ENCODE assay signal across 32 cellular contexts in genomic region chr16:61879-62281, GRCh38.
"Had no signal": no experiment of that assay in that cellular context is flagged by ENCODE, and none has a peak within 500 bp of the region (broad histone marks: within the 10 kb centered on the region; RNA-seq: fewer than 3 reads in every experiment).

No MANE protein-coding gene starts in this region.

- H3K9me3 ChIP-seq: Peyer's patch, SJCRH30 had no signal

- H3K9ac ChIP-seq: KMS-11 had no signal

- DNase-seq: activated CD4-positive, alpha-beta T cell treated with anti-CD3 and anti-CD28 coated beads, Interleukin-2, amount 10 ng/mL, durations not matched to agents 24 days and 14 days; activated CD4-positive, alpha-beta T cell treated with anti-CD3 and anti-CD28 coated beads, Interleukin-2, amount 50 U/mL, for 4 hours; activated CD8-positive, alpha-beta T cell treated with anti-CD3 and anti-CD28 coated beads for 36 hours; activated effector memory CD4-positive, alpha-beta T cell treated with anti-CD3 and anti-CD28 coated beads, Interleukin-2, amount 50 U/mL, for 16 hours; activated naive CD4-positive, alpha-beta T cell; activated naive CD4-positive, alpha-beta T cell treated with anti-CD3 and anti-CD28 coated beads, Interleukin-2, amount 50 U/mL, for 16 hours; activated naive CD8-positive, alpha-beta T cell treated with anti-CD3 and anti-CD28 coated beads for 36 hours; activated T-cell treated with anti-CD3 and anti-CD28 coated beads, Interleukin-2, amount 50 U/mL, for 1 hour; activated T-cell treated with anti-CD3 and anti-CD28 coated beads, Interleukin-2, amount 50 U/mL, for 72 hours; amniotic stem cell; brain microvascular endothelial cell; central memory CD4-positive, alpha-beta T cell; MM.1S; MV-4-11; NCI-H1092; NCI-H146; NCI-H187; NCI-H2029 treated with DMSO at 0.1 percent for 48 hours; NCI-H2107; NCI-H2171; NCI-H510A; NCI-H526; NCI-H748 treated with DMSO at 0.1 percent for 48 hours; NK-92 treated with Interleukin-12 subunit alpha and Interleukin-12 subunit beta, amount 100 ng/mL, for 24 hours; PC-3; RPMI8226; SJCRH30 had no signal

- ATAC-seq: activated CD8-positive, alpha-beta T cell treated with anti-CD3 and anti-CD28 coated beads for 36 hours; activated T-cell treated with anti-CD3 and anti-CD28 coated beads, Interleukin-2, amount 50 U/mL, for 72 hours; activated T-helper 17 cell treated with anti-CD3 and anti-CD28 coated beads, Interleukin-2, amount 50 U/mL, for 72 hours; PC-3 had no signal

- H3K4me2 ChIP-seq: KMS-11 had no signal

- H3K27ac ChIP-seq: brain microvascular endothelial cell, KMS-11, Peyer's patch, SJCRH30, SK-N-MC had no signal

- FAIRE-seq: TTC549 had no signal

- H3K27me3 ChIP-seq: brain microvascular endothelial cell, Peyer's patch, SJCRH30 had no signal

- H3K4me3 ChIP-seq: Peyer's patch, SJCRH30, SK-N-MC had no signal
